ENCODE assay signal across 10 cellular contexts in genomic region chr11:45664376-45665205, GRCh38. TPM values are rescaled to one million over a fixed set of nuclear protein-coding genes. Genes with fewer than 3 reads are reported as not detected.
DNase-seq lines count a peak whose midpoint lies in the region; ATAC-seq and TF ChIP-seq lines count a peak whose summit lies in the region.
"Had no signal": no experiment of that assay in that cellular context is flagged by ENCODE, and none has a peak within 500 bp of the region (broad histone marks: within the 10 kb centered on the region; RNA-seq: fewer than 3 reads in every experiment).

No MANE protein-coding gene starts in this region.

- H3K27me3 ChIP-seq in DND-41 (ENCODE audit: insufficient read depth, low read length, poor library complexity) (peaks cover 37% of the 10 kb centered on the region), WERI-Rb-1 (ENCODE audit: insufficient read depth, low read depth, severe bottlenecking) (no peaks in the 10 kb centered on the region), prostate gland (replicated peaks; ENCODE audit: insufficient read depth) (no peaks in the 10 kb centered on the region)

- peaks cover 54% of the 10 kb centered on the region for H3K79me2 ChIP-seq in DND-41 (ENCODE audit: insufficient read depth, low read length)

- peaks cover 55% of the 10 kb centered on the region for H3K4me1 ChIP-seq in DND-41 (ENCODE audit: insufficient read depth, low read length)
- H3K4me1 ChIP-seq in prostate gland (replicated peaks) = peaks cover 3% of the 10 kb centered on the region

- DNase-seq in DND-41 (peak; percentile 38), WERI-Rb-1 (no peak), left cardiac atrium (no peak), prostate gland (ENCODE audit: low spot score) (no peak), cortex of kidney (lab: John Stamatoyannopoulos, UW) (no peak)
- DNase-seq: activated CD4-positive, alpha-beta T cell treated with anti-CD3 and anti-CD28 coated beads, Interleukin-2, amount 10 ng/mL, durations not matched to agents 7 days and 5 days; Karpas-422 had no signal

- H3K27ac ChIP-seq in DND-41 (ENCODE audit: low read length) (peak overlapping the region; percentile 62), WERI-Rb-1 (peak overlapping the region; percentile 56), prostate gland (no peak overlapping the region)

- H2AFZ ChIP-seq in DND-41 (ENCODE audit: low read depth, low read length) = peak overlapping the region; percentile 38; the same call in 1 of the 2 replicates

- H3K9me3 ChIP-seq in DND-41 (ENCODE audit: insufficient read depth, low read length, severe bottlenecking) (no peaks in the 10 kb centered on the region), WERI-Rb-1 (ENCODE audit: severe bottlenecking) (no peaks in the 10 kb centered on the region), prostate gland (no peaks in the 10 kb centered on the region)

- H3K9ac ChIP-seq in DND-41 (ENCODE audit: low read depth, low read length) = peak overlapping the region; percentile 63

- TF ChIP-seq CTCF in DND-41 (IDR thresholded peaks at IDR 0.05; ENCODE audit: borderline replicate concordance, extremely low read depth, low read length, poor library complexity, severe bottlenecking) (no peak), WERI-Rb-1 (IDR thresholded peaks at IDR 0.05; ENCODE audit: low read depth, low read length) (no peak), prostate gland (IDR thresholded peaks at IDR 0.05) (no peak)

- intact Hi-C loops in left cardiac atrium (cut with DNase I) (loop anchor here (2.0 to 5.0 kb wide), 2 partner anchors 106 to 108 kb away; no protein-coding TSS in a partner anchor), prostate gland (cut with DNase I) (no loop called here)

- H3K4me3 ChIP-seq in DND-41 (ENCODE audit: low read depth in 1 of 2, low read length in 2 of 2) = peak overlapping the region; percentile 67 to 69; a peak in 3 of 4 replicates
- peak overlapping the region; percentile 51 for H3K4me3 ChIP-seq in WERI-Rb-1 (ENCODE audit: low read depth, low read length)
- H3K4me3 ChIP-seq in prostate gland = peak overlapping the region; percentile 46 to 56

- TF ChIP-seq POLR2A in prostate gland (IDR thresholded peaks at IDR 0.05) = no peak

- under 1% methylated on average over 61 of the region's 76 CpGs for WGBS in prostate gland

- H3K36me3 ChIP-seq in DND-41 (ENCODE audit: insufficient read depth, low read length) = peaks cover 3% of the 10 kb centered on the region; the same call in 1 of the 2 replicates
- H3K36me3 ChIP-seq in WERI-Rb-1 = no peaks in the 10 kb centered on the region; the same call in 1 of the 2 replicates
- no peaks in the 10 kb centered on the region for H3K36me3 ChIP-seq in prostate gland

- H4K20me1 ChIP-seq in DND-41 (ENCODE audit: insufficient read depth, low read length) = peaks cover 48% of the 10 kb centered on the region

- H3K4me2 ChIP-seq in DND-41 (ENCODE audit: insufficient read depth, low read length) = peak overlapping the region; percentile 87

- peak; percentile 44 for ATAC-seq in DND-41 (ENCODE audit: insufficient read depth, low read depth)
- ATAC-seq in left cardiac atrium = peak; percentile 17
- no peak for ATAC-seq in HG03432 (IDR thresholded peaks at IDR 0.05; ENCODE audit: unreplicated experiment)
- ATAC-seq in GM18909 (IDR thresholded peaks at IDR 0.05; ENCODE audit: poor library complexity, unreplicated experiment) = no peak
- ATAC-seq in HG03439 (IDR thresholded peaks at IDR 0.05; ENCODE audit: unreplicated experiment) = no peak

RNA-seq across cellular contexts. Expression of gene CHST1, which starts 0.8 kb away (rescaled TPM):
- total RNA-seq in left cardiac atrium = 1 to 10 TPM; 3.2 to 3.5 TPM
- 1 to 10 TPM in 1 of 2 donors, under 1 TPM in 1; 0.32 to 4.4 TPM for total RNA-seq in prostate gland
- total RNA-seq: activated CD4-positive, alpha-beta T cell treated with anti-CD3 and anti-CD28 coated beads, Interleukin-2, amount 10 ng/mL, durations not matched to agents 7 days and 5 days had no signal

Comparison
In these comparisons a context has a peak if more than half of its experiments do, and no peak if none do; other contexts are left out.
1. ATAC-seq: peak in DND-41 (single experiment) and left cardiac atrium (2 of 2); none in HG03432 (single experiment), GM18909 (single experiment) and HG03439 (single experiment).
2. H3K27ac ChIP-seq: peak in DND-41 (single experiment) and WERI-Rb-1 (single experiment); none in prostate gland (0 of 2).
3. Peak in every context shown above with its lines, with median percentiles within 50 percentile points of each other: H3K4me3 ChIP-seq.